In the genomic region with DNA sequence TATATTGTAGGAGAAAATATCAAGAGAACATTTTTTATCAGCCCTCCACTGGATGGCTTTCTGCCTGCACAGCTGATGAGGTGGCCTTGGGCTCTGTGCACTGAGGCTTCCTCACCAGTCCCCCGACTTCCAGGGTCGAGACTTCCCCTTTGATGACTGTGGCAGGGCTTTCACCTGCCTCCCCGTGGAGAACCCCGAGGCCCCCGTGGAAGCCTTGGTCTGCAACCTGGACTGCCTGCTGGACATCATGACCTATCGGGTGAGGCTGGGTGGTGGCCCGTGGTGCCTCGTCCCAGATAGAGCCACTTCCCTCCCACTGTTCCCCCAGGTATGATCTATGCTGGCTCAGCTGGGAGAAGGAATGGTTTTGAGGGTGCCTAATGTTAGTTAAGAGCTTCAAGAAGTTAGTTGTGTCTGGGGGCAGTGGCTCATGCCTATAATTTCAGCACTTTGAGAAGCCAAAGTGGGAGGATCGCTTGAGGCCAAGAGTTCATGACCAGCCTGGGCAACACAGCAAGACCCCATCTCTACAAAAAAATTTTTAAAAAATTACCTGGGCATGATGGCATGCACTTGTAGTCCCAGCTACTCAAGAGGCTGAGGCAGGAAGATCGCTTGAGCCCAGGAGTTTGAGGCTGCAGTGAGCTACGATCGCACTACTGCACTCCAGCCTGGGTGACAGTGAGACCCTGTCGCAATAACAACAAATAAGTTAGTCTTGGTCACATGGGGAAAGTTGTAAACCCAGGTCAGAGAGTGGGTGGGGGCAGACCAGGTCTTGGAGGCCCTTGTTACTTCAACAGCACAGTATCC, we compare ENCODE assay signal across 29 cellular contexts.
"Had no signal": no experiment of that assay in that cellular context is flagged by ENCODE, and none has a peak within 500 bp of the region (broad histone marks: within the 10 kb centered on the region; RNA-seq: fewer than 3 reads in every experiment).

No MANE protein-coding gene starts in this region.

- DNase-seq: activated CD4-positive, alpha-beta memory T cell treated with anti-CD3 and anti-CD28 coated beads for 36 hours; activated CD4-positive, alpha-beta T cell treated with anti-CD3 and anti-CD28 coated beads, Interleukin-2, amount 10 ng/mL, durations not matched to agents 7 days and 5 days; activated CD4-positive, CD25-positive, alpha-beta regulatory T cell; activated CD8-positive, alpha-beta memory T cell treated with anti-CD3 and anti-CD28 coated beads for 24 hours; activated effector memory CD4-positive, alpha-beta T cell treated with anti-CD3 and anti-CD28 coated beads, Interleukin-2, amount 50 U/mL, for 16 hours; activated naive CD4-positive, alpha-beta T cell treated with Interleukin-2 at 50 U/mL for 16 hours; activated naive CD8-positive, alpha-beta T cell treated with anti-CD3 and anti-CD28 coated beads, Interleukin-2, amount 50 U/mL, for 24 hours; activated T-cell treated with anti-CD3 and anti-CD28 coated beads, Interleukin-2, amount 50 U/mL, for 4 hours; amniotic stem cell; body of pancreas; central memory CD4-positive, alpha-beta T cell; MG63; NCI-H1092; NCI-H1417; NCI-H1930; NCI-H2107; NCI-H2171 treated with DMSO at 0.1 percent for 48 hours; NCI-H226; NCI-H510A; NCI-H526 treated with DMSO at 0.1 percent for 48 hours; NCI-H82; NK-92 treated with Interleukin-12 subunit alpha and Interleukin-12 subunit beta, amount 100 ng/mL, for 24 hours; T-helper 1 cell had no signal

- H3K4me3 ChIP-seq: ascending aorta, body of pancreas, MG63, SK-N-MC had no signal

- H3K27me3 ChIP-seq: ascending aorta, body of pancreas, MG63 had no signal

- FAIRE-seq: bronchial epithelial cell had no signal

- ATAC-seq: activated naive CD4-positive, alpha-beta T cell treated with anti-CD3 and anti-CD28 coated beads, Interleukin-2, amount 50 U/mL, for 72 hours; activated naive CD8-positive, alpha-beta T cell treated with anti-CD3 and anti-CD28 coated beads, Interleukin-2, amount 50 U/mL, for 24 hours; activated T-cell treated with anti-CD3 and anti-CD28 coated beads, Interleukin-2, amount 50 U/mL, for 4 hours; body of pancreas; Right ventricle myocardium inferior had no signal

- H3K9me3 ChIP-seq: ascending aorta, body of pancreas, MG63 had no signal

- H3K4me1 ChIP-seq: ascending aorta, body of pancreas had no signal

- H3K36me3 ChIP-seq: MG63 had no signal

- H3K27ac ChIP-seq: ascending aorta, body of pancreas, SK-N-MC, VCaP had no signal
